1 cellular context compared by ENCODE assay signal in genomic region chr5:95826949-95827595, GRCh38.
TF ChIP-seq lines count a peak whose summit lies in the region.

No MANE protein-coding gene starts in this region.

TF ChIP-seq in HepG2, 621 proteins besides CTCF, POLR2A, EP300 and RAD21 (continued from another document and continues in another):
- TF ChIP-seq ZNF33A (CRISPR knock-in tag; IDR thresholded peaks at IDR 0.05; ENCODE audit: borderline replicate concordance) (no peak), SATB2 (CRISPR knock-in tag; IDR thresholded peaks at IDR 0.05) (no peak), GATAD2A (CRISPR knock-in tag; IDR thresholded peaks at IDR 0.05) (peak; percentile 97), CERS6 (CRISPR knock-in tag; IDR thresholded peaks at IDR 0.05) (no peak), REXO4 (CRISPR knock-in tag; IDR thresholded peaks at IDR 0.05; ENCODE audit: borderline replicate concordance) (no peak), ZNF143 (CRISPR knock-in tag; IDR thresholded peaks at IDR 0.05) (no peak), ZFX (CRISPR knock-in tag; IDR thresholded peaks at IDR 0.05; ENCODE audit: low read depth) (peak; percentile 35; the same call in 1 of the 2 replicates), RARA (CRISPR knock-in tag; IDR thresholded peaks at IDR 0.05) (peak; percentile 75), MED1 (CRISPR knock-in tag; IDR thresholded peaks at IDR 0.05) (peak; percentile 97), SP140L (CRISPR knock-in tag; IDR thresholded peaks at IDR 0.05; ENCODE audit: borderline replicate concordance) (no peak), RFX5 (IDR thresholded peaks at IDR 0.05; ENCODE audit: low read depth, low read length) (no peak), MAX (IDR thresholded peaks at IDR 0.05) (peak; percentile 40; the same call in 1 of the 2 replicates), KAT8 (CRISPR knock-in tag; IDR thresholded peaks at IDR 0.05) (peak; percentile 87), ZNF430 (CRISPR knock-in tag; IDR thresholded peaks at IDR 0.05) (0 out of 2 replicates have a peak, but pooled peaks have one; percentile 18), ZNF296 (CRISPR knock-in tag; conservative IDR thresholded peaks at IDR 0.05) (no peak), FOXK1 (CRISPR knock-in tag; IDR thresholded peaks at IDR 0.05; ENCODE audit: borderline replicate concordance, low read depth) (peak; percentile 59; the same call in 1 of the 2 replicates), DNMT3B (CRISPR knock-in tag; conservative IDR thresholded peaks at IDR 0.05) (no peak), NR2F2 (IDR thresholded peaks at IDR 0.05; ENCODE audit: borderline replicate concordance, low read depth) (no peak), PRDM10 (CRISPR knock-in tag; IDR thresholded peaks at IDR 0.05; ENCODE audit: low read depth) (no peak), CEBPG (CRISPR knock-in tag; IDR thresholded peaks at IDR 0.05) (peak; percentile 97), SRF (IDR thresholded peaks at IDR 0.05; ENCODE audit: low read depth, low read length) (no peak), ZMYM3 (CRISPR knock-in tag; IDR thresholded peaks at IDR 0.05) (peak; percentile 81), ZNF878 (CRISPR knock-in tag; IDR thresholded peaks at IDR 0.05) (no peak), ZNF570 (CRISPR knock-in tag; IDR thresholded peaks at IDR 0.05; ENCODE audit: borderline replicate concordance) (no peak), ETV6 (CRISPR knock-in tag; conservative IDR thresholded peaks at IDR 0.05) (peak; percentile 66; the same call in 1 of the 2 replicates), NR2C2 (CRISPR knock-in tag; IDR thresholded peaks at IDR 0.05; ENCODE audit: borderline replicate concordance) (peak; percentile 80), NKX3-1 (CRISPR knock-in tag; IDR thresholded peaks at IDR 0.05) (no peak), SKI (IDR thresholded peaks at IDR 0.05; ENCODE audit: partially characterized antibody) (peak; percentile 38), ZNF382 (CRISPR knock-in tag; IDR thresholded peaks at IDR 0.05; ENCODE audit: borderline replicate concordance) (no peak), ZNF24 (IDR thresholded peaks at IDR 0.05) (no peak), NFIC (IDR thresholded peaks at IDR 0.05; ENCODE audit: low read length) (no peak; the same call in 1 of the 2 replicates), RAD51 (IDR thresholded peaks at IDR 0.05; ENCODE audit: borderline replicate concordance) (no peak), ZNF256 (CRISPR knock-in tag; conservative IDR thresholded peaks at IDR 0.05) (no peak), ZBTB37 (CRISPR knock-in tag; IDR thresholded peaks at IDR 0.05) (no peak), HOXA5 (CRISPR knock-in tag; IDR thresholded peaks at IDR 0.05) (peak; percentile 94), SNRNP70 (IDR thresholded peaks at IDR 0.05; ENCODE audit: low read depth, low read length) (no peak), HDAC1 (CRISPR knock-in tag; IDR thresholded peaks at IDR 0.05) (peak; percentile 89), ZNF784 (CRISPR knock-in tag; IDR thresholded peaks at IDR 0.05; ENCODE audit: borderline replicate concordance) (no peak; the same call in 1 of the 2 replicates), GABPA (IDR thresholded peaks at IDR 0.05; ENCODE audit: low read depth, low read length) (no peak), GABPA (CRISPR knock-in tag; IDR thresholded peaks at IDR 0.05; ENCODE audit: low read depth) (peak; percentile 71), TRIM22 (IDR thresholded peaks at IDR 0.05) (no peak), ZNF451 (CRISPR knock-in tag; IDR thresholded peaks at IDR 0.05) (no peak), ZNF180 (CRISPR knock-in tag; IDR thresholded peaks at IDR 0.05; ENCODE audit: borderline replicate concordance, low read depth) (no peak), ZNF496 (CRISPR knock-in tag; IDR thresholded peaks at IDR 0.05; ENCODE audit: insufficient replicate concordance) (no peak), ZNF660 (CRISPR knock-in tag; IDR thresholded peaks at IDR 0.05; ENCODE audit: borderline replicate concordance, low read depth) (no peak), SALL1 (CRISPR knock-in tag; IDR thresholded peaks at IDR 0.05) (peak; percentile 97), PHF8 (CRISPR knock-in tag; IDR thresholded peaks at IDR 0.05) (no peak), ZNF138 (CRISPR knock-in tag; IDR thresholded peaks at IDR 0.05; ENCODE audit: low read depth) (no peak), NFE2L2 (IDR thresholded peaks at IDR 0.05; ENCODE audit: low read length) (no peak), ZNF574 (CRISPR knock-in tag; IDR thresholded peaks at IDR 0.05) (peak; percentile 78), REL (CRISPR knock-in tag; conservative IDR thresholded peaks at IDR 0.05) (no peak), CHD4 (IDR thresholded peaks at IDR 0.05; ENCODE audit: borderline replicate concordance, low read length) (no peak), GTF3A (CRISPR knock-in tag; conservative IDR thresholded peaks at IDR 0.05) (no peak), LRRFIP1 (CRISPR knock-in tag; conservative IDR thresholded peaks at IDR 0.05) (no peak), CEBPB (IDR thresholded peaks at IDR 0.05; ENCODE audit: borderline replicate concordance, low read depth, low read length) (peak; percentile 96), HOXA7 (CRISPR knock-in tag; IDR thresholded peaks at IDR 0.05) (no peak), ZFY (CRISPR knock-in tag; IDR thresholded peaks at IDR 0.05) (no peak; the same call in 1 of the 2 replicates), KLF9 (CRISPR knock-in tag; IDR thresholded peaks at IDR 0.05; ENCODE audit: low read depth) (no peak), SRSF1 (optimal IDR thresholded peaks at IDR 0.05; ENCODE audit: low read depth, low read length) (no peak), SIX4 (CRISPR knock-in tag; IDR thresholded peaks at IDR 0.05) (no peak), GPN1 (CRISPR knock-in tag; IDR thresholded peaks at IDR 0.05; ENCODE audit: borderline replicate concordance) (no peak), AHR (CRISPR knock-in tag; IDR thresholded peaks at IDR 0.05) (0 out of 2 replicates have a peak, but pooled peaks have one; percentile 31), SMARCE1 (IDR thresholded peaks at IDR 0.05; ENCODE audit: borderline replicate concordance) (no peak), TOE1 (CRISPR knock-in tag; IDR thresholded peaks at IDR 0.05) (no peak), MXD4 (CRISPR knock-in tag; IDR thresholded peaks at IDR 0.05) (no peak)
